1 cellular context compared by ENCODE assay signal in genomic region chr17:41772586-41773189, GRCh38.
TF ChIP-seq lines count a peak whose summit lies in the region.

No MANE protein-coding gene starts in this region.

TF ChIP-seq in HepG2, 621 proteins besides CTCF, POLR2A, EP300 and RAD21 (continued from another document and continues in another):
- TF ChIP-seq HNF1B (CRISPR knock-in tag; IDR thresholded peaks at IDR 0.05) (peak; percentile 99), THYN1 (CRISPR knock-in tag; IDR thresholded peaks at IDR 0.05; ENCODE audit: borderline replicate concordance, low read depth) (no peak), ZNF207 (IDR thresholded peaks at IDR 0.05; ENCODE audit: borderline replicate concordance) (no peak), SAP130 (CRISPR knock-in tag; IDR thresholded peaks at IDR 0.05; ENCODE audit: low read depth) (peak; percentile 68; the same call in 1 of the 2 replicates), MYC (CRISPR knock-in tag; IDR thresholded peaks at IDR 0.05; ENCODE audit: borderline replicate concordance) (no peak; the same call in 1 of the 2 replicates), ZMYM2 (CRISPR knock-in tag; IDR thresholded peaks at IDR 0.05) (peak; percentile 97), KDM2A (CRISPR knock-in tag; IDR thresholded peaks at IDR 0.05; ENCODE audit: borderline replicate concordance, low read depth) (peak; percentile 70; the same call in 1 of the 2 replicates), ZNF264 (CRISPR knock-in tag; IDR thresholded peaks at IDR 0.05) (peak; percentile 48; the same call in 1 of the 2 replicates), ZSCAN9 (CRISPR knock-in tag; IDR thresholded peaks at IDR 0.05; ENCODE audit: borderline replicate concordance) (peak; percentile 59; the same call in 1 of the 2 replicates), ZFP82 (CRISPR knock-in tag; IDR thresholded peaks at IDR 0.05; ENCODE audit: borderline replicate concordance) (no peak), DMTF1 (CRISPR knock-in tag; IDR thresholded peaks at IDR 0.05) (0 out of 2 replicates have a peak, but pooled peaks have one; percentile 20), TERF1 (CRISPR knock-in tag; IDR thresholded peaks at IDR 0.05) (no peak), ISX (CRISPR knock-in tag; conservative IDR thresholded peaks at IDR 0.05) (no peak), NBN (conservative IDR thresholded peaks at IDR 0.05) (no peak), FOXM1 (CRISPR knock-in tag; IDR thresholded peaks at IDR 0.05) (no peak), PLRG1 (conservative IDR thresholded peaks at IDR 0.05) (no peak), NKX3-1 (CRISPR knock-in tag; IDR thresholded peaks at IDR 0.05) (no peak), ZNF367 (CRISPR knock-in tag; IDR thresholded peaks at IDR 0.05; ENCODE audit: borderline replicate concordance) (no peak), ZNF263 (CRISPR knock-in tag; IDR thresholded peaks at IDR 0.05) (peak; percentile 56), ZFP1 (CRISPR knock-in tag; IDR thresholded peaks at IDR 0.05) (no peak), GATA4 (IDR thresholded peaks at IDR 0.05; ENCODE audit: borderline replicate concordance, low read depth) (no peak), ZNF274 (CRISPR knock-in tag; IDR thresholded peaks at IDR 0.05) (0 out of 2 replicates have a peak, but pooled peaks have one; percentile 39), POGZ (CRISPR knock-in tag; IDR thresholded peaks at IDR 0.05) (peak; percentile 54), ZNF20 (CRISPR knock-in tag; IDR thresholded peaks at IDR 0.05) (no peak), TFDP2 (CRISPR knock-in tag; IDR thresholded peaks at IDR 0.05) (peak; percentile 62; the same call in 1 of the 2 replicates), ZNF44 (CRISPR knock-in tag; IDR thresholded peaks at IDR 0.05) (no peak; the same call in 1 of the 2 replicates), ZC3H13 (CRISPR knock-in tag; IDR thresholded peaks at IDR 0.05) (no peak), ZNF660 (CRISPR knock-in tag; IDR thresholded peaks at IDR 0.05; ENCODE audit: borderline replicate concordance, low read depth) (no peak), ZNF331 (CRISPR knock-in tag; IDR thresholded peaks at IDR 0.05) (peak; percentile 22; the same call in 1 of the 2 replicates), STAT6 (CRISPR knock-in tag; IDR thresholded peaks at IDR 0.05; ENCODE audit: borderline replicate concordance) (peak; percentile 73; the same call in 1 of the 2 replicates), MNT (IDR thresholded peaks at IDR 0.05) (no peak), JUNB (CRISPR knock-in tag; IDR thresholded peaks at IDR 0.05; ENCODE audit: borderline replicate concordance) (no peak), ZNF335 (CRISPR knock-in tag; IDR thresholded peaks at IDR 0.05) (peak; percentile 27; the same call in 1 of the 2 replicates), ZBTB7A (CRISPR knock-in tag; IDR thresholded peaks at IDR 0.05) (peak; percentile 83; the same call in 1 of the 2 replicates), HNRNPL (IDR thresholded peaks at IDR 0.05; ENCODE audit: low read depth, low read length) (no peak), SP4 (CRISPR knock-in tag; IDR thresholded peaks at IDR 0.05) (no peak; the same call in 1 of the 2 replicates), ZNF7 (CRISPR knock-in tag; IDR thresholded peaks at IDR 0.05) (no peak), KMT2A (CRISPR knock-in tag; IDR thresholded peaks at IDR 0.05) (no peak), CENPX (CRISPR knock-in tag; IDR thresholded peaks at IDR 0.05) (no peak), ZFP36 (IDR thresholded peaks at IDR 0.05; ENCODE audit: borderline replicate concordance, low read depth, low read length, partially characterized antibody) (no peak), ERF (CRISPR knock-in tag; IDR thresholded peaks at IDR 0.05) (0 out of 2 replicates have a peak, but pooled peaks have one; percentile 13), ZFP62 (CRISPR knock-in tag; IDR thresholded peaks at IDR 0.05) (no peak), ZBTB1 (CRISPR knock-in tag; IDR thresholded peaks at IDR 0.05; ENCODE audit: borderline replicate concordance) (no peak), NCOA2 (CRISPR knock-in tag; IDR thresholded peaks at IDR 0.05) (peak; percentile 53; the same call in 1 of the 2 replicates), GABPA (IDR thresholded peaks at IDR 0.05; ENCODE audit: low read depth, low read length) (no peak), GABPA (CRISPR knock-in tag; IDR thresholded peaks at IDR 0.05; ENCODE audit: low read depth) (no peak), ZKSCAN1 (IDR thresholded peaks at IDR 0.05; ENCODE audit: low read length) (peak; percentile 99), HES4 (CRISPR knock-in tag; IDR thresholded peaks at IDR 0.05; ENCODE audit: borderline replicate concordance) (peak; percentile 30; the same call in 1 of the 2 replicates), KDM6A (CRISPR knock-in tag; IDR thresholded peaks at IDR 0.05; ENCODE audit: low read depth) (peak; percentile 83), ZNF33B (CRISPR knock-in tag; IDR thresholded peaks at IDR 0.05) (no peak), HCFC1 (IDR thresholded peaks at IDR 0.05; ENCODE audit: low read depth, low read length) (no peak), DBP (CRISPR knock-in tag; IDR thresholded peaks at IDR 0.05; ENCODE audit: not compliant biosample characterization) (no peak), THAP8 (CRISPR knock-in tag; IDR thresholded peaks at IDR 0.05; ENCODE audit: borderline replicate concordance) (no peak), ZNF704 (CRISPR knock-in tag; IDR thresholded peaks at IDR 0.05; ENCODE audit: borderline replicate concordance) (no peak), BHLHE40 (IDR thresholded peaks at IDR 0.05; ENCODE audit: low read length) (no peak; the same call in 1 of the 2 replicates), STAT5B (CRISPR knock-in tag; IDR thresholded peaks at IDR 0.05) (no peak), ZNF253 (CRISPR knock-in tag; IDR thresholded peaks at IDR 0.05; ENCODE audit: borderline replicate concordance) (peak; percentile 19; the same call in 1 of the 2 replicates), ZNF414 (CRISPR knock-in tag; IDR thresholded peaks at IDR 0.05) (peak; percentile 97)
